In the genomic region with DNA sequence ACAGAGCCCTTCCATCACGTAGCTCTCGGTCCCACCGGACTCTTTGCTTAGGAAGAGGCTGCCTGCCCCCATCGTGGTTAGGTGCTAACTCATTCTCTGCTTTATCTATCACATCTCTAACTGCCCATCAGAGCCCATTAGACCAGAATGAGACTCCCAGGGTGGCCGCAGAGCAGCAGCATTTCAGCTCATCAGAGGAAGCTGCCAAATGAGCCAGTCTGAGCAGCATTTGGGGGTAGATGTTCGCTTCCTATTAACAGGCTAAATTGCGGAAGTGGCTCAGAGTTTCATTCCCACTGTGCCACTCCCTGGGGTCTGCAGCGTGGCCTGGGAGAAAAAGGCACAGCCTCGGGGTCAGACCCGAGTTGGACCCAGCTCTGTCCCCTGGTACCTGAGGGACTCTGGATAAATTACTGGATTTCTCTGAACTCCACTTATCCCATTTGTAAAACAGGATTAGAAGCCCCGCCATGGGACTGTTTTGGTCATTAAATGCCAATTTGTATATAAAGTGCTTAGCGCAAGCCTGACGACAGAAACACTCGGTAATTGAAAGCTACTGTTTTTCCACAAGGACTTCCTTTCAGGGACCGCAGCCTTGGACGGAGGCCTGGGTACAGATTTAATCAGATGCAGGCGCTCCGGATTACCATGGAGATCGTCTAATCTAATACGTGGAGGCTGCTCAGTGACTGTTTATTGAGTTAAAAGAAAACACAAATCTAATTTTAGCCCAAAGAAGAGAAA, we compare ENCODE assay signal across 8 cellular contexts.
DNase-seq lines count a peak whose midpoint lies in the region; ATAC-seq and TF ChIP-seq lines count a peak whose summit lies in the region.

No MANE protein-coding gene starts in this region.

- no peak overlapping the region for H2AFZ ChIP-seq in hepatocyte

- peak; percentile 44 for ATAC-seq in left lung
- no peak for ATAC-seq in HG02642 (IDR thresholded peaks at IDR 0.05; ENCODE audit: poor library complexity, unreplicated experiment)
- no peak for ATAC-seq in GM21360 (IDR thresholded peaks at IDR 0.05; ENCODE audit: unreplicated experiment)
- no peak for ATAC-seq in GM19467 (IDR thresholded peaks at IDR 0.05; ENCODE audit: unreplicated experiment)

- WGBS in hepatocyte (ENCODE audit: low lambda C conversion rate, missing lambda C conversion rate) = 48% methylated on average over 20 of the region's 20 CpGs

- H3K9me2 ChIP-seq in hepatocyte (replicated peaks; ENCODE audit: insufficient read depth) = no peaks in the 10 kb centered on the region

- H3K36me3 ChIP-seq in H7 (replicated peaks; ENCODE audit: control insufficient read depth, insufficient read depth, low read length) (no peaks in the 10 kb centered on the region; the same call in 1 of the 2 replicates), left lung (peaks cover 0 to 10% of the 10 kb centered on the region in 2 donors), hepatocyte (replicated peaks; ENCODE audit: insufficient read depth, low read depth) (no peaks in the 10 kb centered on the region)

- TF ChIP-seq CTCF in AG04449 (IDR thresholded peaks at IDR 0.05; ENCODE audit: insufficient read depth, low read length, missing control alignments) (no peak), astrocyte of the cerebellum (IDR thresholded peaks at IDR 0.05; ENCODE audit: low read depth, low read length, missing control alignments) (no peak), left lung (IDR thresholded peaks at IDR 0.05) (no peak), hepatocyte (IDR thresholded peaks at IDR 0.05; ENCODE audit: poor library complexity) (no peak)

- no peak overlapping the region for H3K4me2 ChIP-seq in hepatocyte

- H3K9me3 ChIP-seq in left lung (no peaks in the 10 kb centered on the region), hepatocyte (ENCODE audit: low read depth) (no peaks in the 10 kb centered on the region)

- intact Hi-C loops in left lung (cut with DNase I) = no loop called here

- POLR2A ChIA-PET in AG04449 (lab: Yijun Ruan, JAX) = no interaction called here

- H3K79me2 ChIP-seq in hepatocyte = no peaks in the 10 kb centered on the region

- CTCF ChIA-PET in AG04449 (lab: Yijun Ruan, JAX) = interaction anchor here (0.7 to 2.5 kb wide), 4 partner anchors 52 to 99 kb away, joined by 3 to 8 read pairs (median 4); no protein-coding TSS in a partner anchor

- DNase-seq in AG04449 (ENCODE audit: low read depth, low spot score) (peak; percentile 12), H7 (peak; percentile 18), astrocyte of the cerebellum (ENCODE audit: low read depth) (peak; percentile 78), left lung (no peak), hepatocyte (ENCODE audit: low spot score) (no peak)

- H3K4me3 ChIP-seq in AG04449 (ENCODE audit: low read depth, low read length) = peak overlapping the region; percentile 6; the same call in 1 of the 2 replicates
- no peak overlapping the region for H3K4me3 ChIP-seq in H7 (ENCODE audit: insufficient read depth, low read depth, low read length)
- H3K4me3 ChIP-seq in astrocyte of the cerebellum (ENCODE audit: low read depth, low read length) = no peak overlapping the region
- H3K4me3 ChIP-seq in left lung = no peak overlapping the region
- H3K4me3 ChIP-seq in hepatocyte = no peak overlapping the region

- H3K27me3 ChIP-seq in H7 (ENCODE audit: control insufficient read depth, insufficient read depth, low read length) (no peaks in the 10 kb centered on the region; the same call in 1 of the 2 replicates), left lung (peaks cover 0 to 7% of the 10 kb centered on the region in 2 donors), hepatocyte (no peaks in the 10 kb centered on the region)

- no peaks in the 10 kb centered on the region for H4K20me1 ChIP-seq in hepatocyte (ENCODE audit: insufficient read depth, poor library complexity, severe bottlenecking)

- in situ Hi-C loops in astrocyte of the cerebellum (cut with HindIII; ENCODE audit: low sequenced_read_pairs) = no loop called here

- peaks cover 0 to 11% of the 10 kb centered on the region in 2 donors for H3K4me1 ChIP-seq in left lung
- H3K4me1 ChIP-seq in hepatocyte (ENCODE audit: insufficient read depth) = no peaks in the 10 kb centered on the region

- H3K27ac ChIP-seq in left lung = no peak overlapping the region
- H3K27ac ChIP-seq in hepatocyte = no peak overlapping the region

Comparison
In these comparisons a context has a peak if more than half of its experiments do, and no peak if none do; other contexts are left out.
1. DNase-seq: peak in AG04449 (single experiment), H7 (single experiment) and astrocyte of the cerebellum (single experiment); none in left lung (0 of 2) and hepatocyte (single experiment).